In the genomic region with DNA sequence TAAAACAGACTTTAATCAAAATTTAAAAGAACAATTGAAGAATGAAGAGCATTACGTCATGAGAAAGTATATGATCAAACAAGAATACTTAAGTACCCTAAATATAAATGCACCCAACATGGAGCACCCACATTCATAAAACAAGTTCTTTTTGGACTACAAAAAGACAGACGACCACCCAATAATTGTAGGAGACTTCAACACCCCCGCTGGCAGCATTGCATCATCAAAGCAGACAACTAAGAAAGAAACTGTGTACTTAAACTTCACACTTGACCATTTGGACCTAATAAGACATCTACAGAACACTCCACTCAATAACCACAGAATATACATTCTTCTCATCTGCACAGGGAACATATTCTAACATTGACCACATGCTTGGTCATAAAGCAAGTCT, we compare ENCODE assay signal across 3 cellular contexts.
DNase-seq lines count a peak whose midpoint lies in the region; ATAC-seq, FAIRE-seq and TF ChIP-seq lines count a peak whose summit lies in the region.
"Not testable (repeated sequence)": the region's sequence is repeated elsewhere in the genome, so short reads cannot be mapped to it uniquely, and the experiment has no call there.

No MANE protein-coding gene starts in this region.

- WGBS in K562 (ENCODE audit: insufficient coverage, low coverage, missing lambda C conversion rate): 59% methylated on average over 3 of the region's 3 CpGs
- WGBS in HepG2 (ENCODE audit: low lambda C conversion rate): 33% methylated on average over 3 of the region's 3 CpGs

- CTCF ChIA-PET in K562 (lab: Yijun Ruan, JAX; ENCODE audit: low intra/inter-chr PET ratio); HepG2 (lab: Yijun Ruan, JAX; ENCODE audit: low intra/inter-chr PET ratio, low total read pairs): not testable (repeated sequence)

- H4K20me1 ChIP-seq in GM23338 (replicated peaks; ENCODE audit: insufficient read depth); K562 (replicated peaks; ENCODE audit: control insufficient read depth, insufficient read depth, low read length); HepG2 (ENCODE audit: insufficient read depth, low read length): not testable (repeated sequence)

- H3K27me3 Mint-ChIP-seq in GM23338 (ENCODE audit: insufficient read depth, low read depth, poor library complexity): not testable (repeated sequence)

- H3K9me3 ChIP-seq in K562 (replicated peaks; ENCODE audit: control insufficient read depth, insufficient read depth, low read depth, low read length); HepG2 (ENCODE audit: low read length): not testable (repeated sequence)

- DNase-seq in GM23338 (ENCODE audit: low spot score); K562 (ENCODE audit: extremely low read depth in 1 of 4, low spot score in 3 of 4); HepG2 (ENCODE audit: low spot score): not testable (repeated sequence)

- not testable (repeated sequence) for FAIRE-seq in K562 (lab: Jason Lieb, UNC); HepG2 (lab: Jason Lieb, UNC)

- not testable (repeated sequence) for H3K27ac ChIP-seq in GM23338 (ENCODE audit: low read depth); K562 (ENCODE audit: extremely low read depth, low read depth, low read length); HepG2 (ENCODE audit: extremely low read length, insufficient read depth, low read length)

- TF ChIP-seq RAD21 in K562 (CRISPR knock-in tag; conservative IDR thresholded peaks at IDR 0.05 in 1 of 2, IDR thresholded peaks at IDR 0.05 in 1 of 2); HepG2 (CRISPR knock-in tag; IDR thresholded peaks at IDR 0.05): not testable (repeated sequence)

- H3K4me3 Mint-ChIP-seq in GM23338: not testable (repeated sequence)

- H3K9me1 ChIP-seq in K562 (ENCODE audit: control insufficient read depth, insufficient read depth, low read length): not testable (repeated sequence)

- POLR2A ChIA-PET in K562 (lab: Yijun Ruan, JAX); HepG2 (lab: Yijun Ruan, JAX): not testable (repeated sequence)

- not testable (repeated sequence) for H3K9ac ChIP-seq in K562 (ENCODE audit: insufficient read depth in 1 of 2, low read depth in 2 of 2, low read length in 2 of 2); HepG2 (ENCODE audit: insufficient read depth, low read depth, low read length)

- H3K36me3 ChIP-seq in GM23338 (ENCODE audit: insufficient read depth); K562 (ENCODE audit: control insufficient read depth, insufficient read depth, low read length); HepG2 (replicated peaks in 1 of 2; ENCODE audit: control insufficient read depth in 1 of 2, insufficient read depth in 2 of 2, low read length in 2 of 2): not testable (repeated sequence)

- H2AFZ ChIP-seq in GM23338; K562 (ENCODE audit: low read depth, low read length); HepG2 (ENCODE audit: low read length): not testable (repeated sequence)

- TF ChIP-seq POLR2A in K562 (conservative IDR thresholded peaks at IDR 0.05); HepG2 (IDR thresholded peaks at IDR 0.05; ENCODE audit: insufficient read depth in 1 of 2, low read depth in 2 of 2, low read length in 2 of 2): not testable (repeated sequence)

- peak overlapping the region; percentile 54; the same call in 1 of the 2 replicates for H3K27ac Mint-ChIP-seq in GM23338

- not testable (repeated sequence) for H3K4me2 ChIP-seq in GM23338; K562 (ENCODE audit: insufficient read depth, low read length); HepG2 (ENCODE audit: low read depth, low read length)

- intact Hi-C loops in K562 (cut with micrococcal nuclease); HepG2 (cut with micrococcal nuclease; ENCODE audit: unreplicated experiment): not testable (repeated sequence)

- H3K4me1 ChIP-seq in GM23338 (ENCODE audit: insufficient read depth); K562 (replicated peaks in 1 of 2; ENCODE audit: control insufficient read depth in 2 of 2, insufficient read depth in 2 of 2, low read length in 2 of 2); HepG2 (ENCODE audit: insufficient read depth, low read length): not testable (repeated sequence)

- H3K4me1 Mint-ChIP-seq in GM23338: not testable (repeated sequence)

- in situ Hi-C loops in K562 (cut with MboI); HepG2 (cut with HindIII; ENCODE audit: extremely low pct_ligation_motif_present, low pct_unique_long_range_greater_than_20kb): not testable (repeated sequence)

- H3F3A ChIP-seq in GM23338 (replicated peaks; ENCODE audit: low read depth): not testable (repeated sequence)

- not testable (repeated sequence) for H3K9me2 ChIP-seq in GM23338 (ENCODE audit: insufficient read depth)

- ATAC-seq in GM23338, K562, HepG2: not testable (repeated sequence)

- not testable (repeated sequence) for TF ChIP-seq CTCF in GM23338 (conservative IDR thresholded peaks at IDR 0.05; ENCODE audit: low read depth in 2 of 2); K562 (IDR thresholded peaks at IDR 0.05 in 2 of 3, conservative IDR thresholded peaks at IDR 0.05 in 1 of 3; ENCODE audit: insufficient read depth in 2 of 3, low read depth in 1 of 3, low read length in 3 of 3); HepG2 (CRISPR knock-in tag; IDR thresholded peaks at IDR 0.05)

- not testable (repeated sequence) for H3K36me3 Mint-ChIP-seq in GM23338 (ENCODE audit: low read depth)

- not testable (repeated sequence) for BruUV-seq in K562 (replicated peaks; lab: Mats Ljungman, UMichigan); HepG2 (replicated peaks; lab: Mats Ljungman, UMichigan)

- not testable (repeated sequence) for H3K79me2 ChIP-seq in GM23338 (replicated peaks; ENCODE audit: insufficient read depth); HepG2 (ENCODE audit: insufficient read depth, low read length)
- peaks cover 25% of the 10 kb centered on the region for H3K79me2 ChIP-seq in K562 (ENCODE audit: control insufficient read depth, insufficient read depth, low read length)

- H3K9me3 Mint-ChIP-seq in GM23338: not testable (repeated sequence)

- TF ChIP-seq EP300 in K562 (IDR thresholded peaks at IDR 0.05; ENCODE audit: low read length); HepG2 (IDR thresholded peaks at IDR 0.05; ENCODE audit: low read depth in 2 of 2, low read length in 2 of 2); HepG2 (CRISPR knock-in tag; IDR thresholded peaks at IDR 0.05; ENCODE audit: borderline replicate concordance): not testable (repeated sequence)

- not testable (repeated sequence) for H3K27me3 ChIP-seq in GM23338 (ENCODE audit: insufficient read depth); K562 (ENCODE audit: control insufficient read depth in 2 of 2, insufficient read depth in 2 of 2, low read length in 2 of 2); HepG2 (ENCODE audit: control insufficient read depth in 1 of 2, insufficient read depth in 2 of 2, low read length in 2 of 2)

- H3K4me3 ChIP-seq in GM23338; K562; HepG2 (replicated peaks in 1 of 3; ENCODE audit: insufficient read depth in 1 of 3, low read depth in 2 of 3, low read length in 3 of 3): not testable (repeated sequence)

TF ChIP-seq in K562, 482 proteins besides CTCF, POLR2A, EP300 and RAD21:
- TF ChIP-seq, protein P1, sequence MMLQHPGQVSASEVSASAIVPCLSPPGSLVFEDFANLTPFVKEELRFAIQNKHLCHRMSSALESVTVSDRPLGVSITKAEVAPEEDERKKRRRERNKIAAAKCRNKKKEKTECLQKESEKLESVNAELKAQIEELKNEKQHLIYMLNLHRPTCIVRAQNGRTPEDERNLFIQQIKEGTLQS (IDR thresholded peaks at IDR 0.05): peak; percentile 70
- TF ChIP-seq, protein P1 (CRISPR knock-in tag; conservative IDR thresholded peaks at IDR 0.05): not testable (repeated sequence)
- not testable (repeated sequence) for TF ChIP-seq CEBPG (CRISPR knock-in tag; IDR thresholded peaks at IDR 0.05)
- 0 out of 4 replicates have a peak, but pooled peaks of 1 of the 2 experiments have one; percentile 19 for TF ChIP-seq CEBPG (tag; conservative IDR thresholded peaks at IDR 0.05 in 1 of 2, IDR thresholded peaks at IDR 0.05 in 1 of 2)
- TF ChIP-seq CEBPB (tag; IDR thresholded peaks at IDR 0.05): 0 out of 2 replicates have a peak, but pooled peaks have one; percentile 6

TF ChIP-seq in HepG2, 621 proteins besides CTCF, POLR2A, EP300 and RAD21:
- peak; percentile 58 for TF ChIP-seq ATF7 (IDR thresholded peaks at IDR 0.05)
- TF ChIP-seq ATF7 (CRISPR knock-in tag; IDR thresholded peaks at IDR 0.05): not testable (repeated sequence)
